8 cellular contexts compared by ENCODE assay signal in the genomic region with DNA sequence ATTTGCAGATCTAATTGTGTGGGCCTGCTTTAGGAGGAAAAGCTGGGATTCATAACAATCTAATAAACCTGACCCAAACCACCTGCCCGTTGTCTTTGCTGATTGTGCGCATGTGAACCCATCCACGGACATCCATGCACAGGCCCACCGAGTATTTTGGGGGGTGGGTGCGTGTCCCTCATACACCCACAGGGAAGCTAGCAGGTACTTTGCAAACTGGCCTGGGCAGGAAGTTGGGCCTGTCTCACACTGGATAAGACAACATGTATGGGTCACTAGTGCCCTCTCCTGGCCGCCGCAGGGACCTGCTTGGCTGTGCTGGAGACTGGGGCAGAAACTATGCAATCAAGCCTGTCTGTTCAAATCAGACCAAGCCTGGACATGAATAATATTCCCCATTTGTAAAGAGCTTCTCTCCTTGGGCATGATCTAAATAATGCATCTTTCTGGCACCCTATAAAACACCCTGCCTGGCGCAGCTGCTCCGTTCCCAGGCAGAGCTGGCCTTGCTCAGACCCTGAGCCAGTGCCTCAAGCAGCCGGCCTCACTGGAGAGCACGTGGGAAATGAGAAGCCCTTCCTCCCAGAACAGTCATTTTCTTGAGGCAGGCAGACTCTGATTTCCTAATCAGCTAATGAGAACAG. TPM values are rescaled to one million over a fixed set of nuclear protein-coding genes. Genes with fewer than 3 reads are reported as not detected.
DNase-seq lines count a peak whose midpoint lies in the region; ATAC-seq, FAIRE-seq and TF ChIP-seq lines count a peak whose summit lies in the region.

No MANE protein-coding gene starts in this region.

- H3K79me2 ChIP-seq in GM23248 (ENCODE audit: insufficient read depth) (no peaks in the 10 kb centered on the region), Karpas-422 (ENCODE audit: low read length) (no peaks in the 10 kb centered on the region)

- intact Hi-C loops in pancreas (cut with DNase I), result loop anchor here in 1 of 3 donors (10.0 kb wide), 1 partner anchor 243 kb away; no protein-coding TSS in a partner anchor

- H4K20me1 ChIP-seq in GM23248 (ENCODE audit: insufficient read depth) (no peaks in the 10 kb centered on the region), Karpas-422 (ENCODE audit: insufficient read depth, low read depth, low read length) (no peaks in the 10 kb centered on the region)

- peak; percentile 85 for DNase-seq in GM23248
- peak; percentile 92 for DNase-seq in Karpas-422
- DNase-seq in SJSA1 (ENCODE audit: low read depth in 1 of 2, low spot score in 2 of 2), result peak; percentile 58 to 79
- DNase-seq in activated gamma-delta T cell treated with Interleukin-2 at 50 U/mL for 16 hours, result peak; percentile 79
- DNase-seq in germinal center (ENCODE audit: low spot score), result peak; percentile 89
- DNase-seq in pancreas, result peak; percentile 83 to 93 (median 89)
- DNase-seq in thoracic aorta (ENCODE audit: low spot score), result peak; percentile 67

- H3F3A ChIP-seq in GM23248 (ENCODE audit: insufficient read depth), result peaks cover 14% of the 10 kb centered on the region; the same call in 1 of the 2 replicates

- H2AFZ ChIP-seq in GM23248 (no peak overlapping the region), Karpas-422 (ENCODE audit: low read length) (peak overlapping the region; percentile 37; the same call in 1 of the 2 replicates)

- in situ Hi-C loops in GM23248 (cut with MboI), result loop anchor here (10.0 kb wide), 1 partner anchor 243 kb away; no protein-coding TSS in a partner anchor

- H3K27ac ChIP-seq in GM23248 (peak overlapping the region; percentile 55), Karpas-422 (ENCODE audit: low read length) (no peak overlapping the region), SJSA1 (no peak overlapping the region), pancreas (peak overlapping the region; percentile 40 to 84 (median 78)), thoracic aorta (peak overlapping the region; percentile 69 to 70)

- H3K36me3 ChIP-seq in GM23248 (ENCODE audit: low read depth), result no peaks in the 10 kb centered on the region
- no peaks in the 10 kb centered on the region for H3K36me3 ChIP-seq in Karpas-422 (ENCODE audit: insufficient read depth, low read length)
- H3K36me3 ChIP-seq in SJSA1, result peaks cover 19% of the 10 kb centered on the region; the same call in 1 of the 2 replicates
- H3K36me3 ChIP-seq in pancreas, result peaks cover 0 to 8% (median 5%) of the 10 kb centered on the region in 3 donors
- H3K36me3 ChIP-seq in thoracic aorta, result peaks cover 5% of the 10 kb centered on the region

- TF ChIP-seq CTCF in pancreas (IDR thresholded peaks at IDR 0.05), result peak; percentile 82 to 88 (median 84)
- peak; percentile 82 for TF ChIP-seq CTCF in thoracic aorta (IDR thresholded peaks at IDR 0.05)

- peak overlapping the region; percentile 48 for H3K4me2 ChIP-seq in GM23248 (ENCODE audit: unreplicated experiment)
- H3K4me2 ChIP-seq in Karpas-422 (ENCODE audit: low read depth, low read length, poor library complexity, severe bottlenecking), result no peak overlapping the region

- H3K27me3 ChIP-seq in GM23248 (replicated peaks; ENCODE audit: insufficient read depth) (no peaks in the 10 kb centered on the region), Karpas-422 (ENCODE audit: low read length) (no peaks in the 10 kb centered on the region), SJSA1 (replicated peaks) (no peaks in the 10 kb centered on the region), pancreas (no peaks in the 10 kb centered on the region), thoracic aorta (replicated peaks; ENCODE audit: insufficient read depth) (no peaks in the 10 kb centered on the region)

- no peaks in the 10 kb centered on the region for H3K9me3 ChIP-seq in GM23248 (ENCODE audit: low read depth)
- H3K9me3 ChIP-seq in Karpas-422 (ENCODE audit: low read length), result no peaks in the 10 kb centered on the region
- H3K9me3 ChIP-seq in SJSA1 (replicated peaks), result no peaks in the 10 kb centered on the region
- no peaks in the 10 kb centered on the region for H3K9me3 ChIP-seq in pancreas
- no peaks in the 10 kb centered on the region for H3K9me3 ChIP-seq in thoracic aorta

- peak; percentile 50 for FAIRE-seq in G401.6 (lab: Jason Lieb, UNC)
- no peak for FAIRE-seq in pancreas (lab: Jason Lieb, UNC)

- 6 to 9% methylated on average over 11 of the region's 11 CpGs for WGBS in GM23248 (ENCODE audit: low coverage in 1 of 2, low lambda C conversion rate in 2 of 2, missing lambda C conversion rate in 2 of 2), 2 experiments
- 16 to 17% methylated on average over 11 of the region's 11 CpGs for WGBS in pancreas, 2 donors

- H3K9me2 ChIP-seq in GM23248 (ENCODE audit: insufficient read depth), result no peaks in the 10 kb centered on the region
- no peaks in the 10 kb centered on the region for H3K9me2 ChIP-seq in Karpas-422 (replicated peaks; ENCODE audit: insufficient read depth, low read length)

- H3K9ac ChIP-seq in GM23248 (peak overlapping the region; percentile 49), Karpas-422 (ENCODE audit: low read length) (no peak overlapping the region)

- H3K4me3 ChIP-seq in GM23248 (no peak overlapping the region), Karpas-422 (ENCODE audit: low read length) (no peak overlapping the region), SJSA1 (no peak overlapping the region), pancreas (no peak overlapping the region), thoracic aorta (no peak overlapping the region)

- ATAC-seq in pancreas, result peak; percentile 91 to 95 (median 92)
- ATAC-seq in thoracic aorta (ENCODE audit: insufficient number of reproducible peaks, low FRiP score, low read depth), result no peak

- H3K4me1 ChIP-seq in GM23248 (ENCODE audit: insufficient read depth) (peaks cover 10% of the 10 kb centered on the region), Karpas-422 (ENCODE audit: low read length) (peaks cover 8% of the 10 kb centered on the region), SJSA1 (replicated peaks) (no peaks in the 10 kb centered on the region), pancreas (peaks cover 18 to 20% (median 19%) of the 10 kb centered on the region in 3 donors), thoracic aorta (ENCODE audit: control insufficient read depth in 1 of 2, low read depth in 2 of 2) (peaks cover 3 to 22% of the 10 kb centered on the region in 2 donors)

RNA-seq across cellular contexts. Expression of a gene that starts 15.8 kb away (rescaled TPM):
- total RNA-seq in GM23248 (2014; rRNA removed; shearing (Covaris generic)), result 0.63 and 0.97 TPM in 2 replicates
- 1.8 and 2.3 TPM in 2 replicates for polyA plus RNA-seq in GM23248 (2016; fragmentation: Nextera tagmentation; extraction: Ambion mirVana)
- not detected in 2 replicates for total RNA-seq in Karpas-422 (2014; rRNA removed; shearing (Covaris generic); ENCODE audit: low replicate concordance)
- 15.3 and 25.7 TPM in 2 replicates for total RNA-seq in SJSA1 (2014; rRNA removed; shearing (Covaris generic))
- total RNA-seq in pancreas, result 10 to 100 TPM; 12.3 to 19.6 (median 16.6) TPM
- polyA plus RNA-seq in pancreas, result 10 to 100 TPM in 1 of 2 donors, 1 to 10 TPM in 1; 9.7 to 18.8 TPM
- 10 to 100 TPM; 12.2 to 21.2 TPM for total RNA-seq in thoracic aorta

Comparison
In these comparisons a context has a peak if more than half of its experiments do, and no peak if none do; other contexts are left out.
1. H3K27ac ChIP-seq: peak in GM23248 (single experiment), pancreas (4 of 4) and thoracic aorta (2 of 2); none in Karpas-422 (single experiment) and SJSA1 (single experiment).
2. Peak in every context shown above with its lines, with median percentiles within 50 percentile points of each other: DNase-seq.